Comparison of ENCODE assay signal across 8 cellular contexts in genomic region chr10:31602541-31603244, GRCh38.
DNase-seq lines count a peak whose midpoint lies in the region; ATAC-seq and TF ChIP-seq lines count a peak whose summit lies in the region.

No MANE protein-coding gene starts in this region.

- no peak overlapping the region for H3K27ac Mint-ChIP-seq in activated T-helper 1 cell treated with anti-CD3 and anti-CD28 coated beads, Interleukin-12 subunit alpha, Interleukin-12 subunit beta, Interleukin-2, Interleukin-4 antibody, amounts not matched to agents 30 ng/mL and 10 ng/mL and 1 ng/mL, durations not matched to agents 14 hours and 24 hours and 36 hours
- peak overlapping the region; percentile 59 for H3K27ac Mint-ChIP-seq in neural progenitor cell

- DNase-seq in COLO668 (lab: John Stamatoyannopoulos, UW; ENCODE audit: unreplicated experiment) (peak; percentile 31), globus pallidus (ENCODE audit: low spot score) (peak; percentile 66), neural progenitor cell (ENCODE audit: low spot score) (peak; percentile 83), NCI-H1048 (lab: John Stamatoyannopoulos, UW) (no peak)
- DNase-seq in activated T-helper 1 cell treated with anti-CD3 and anti-CD28 coated beads, Interleukin-12 subunit alpha, Interleukin-12 subunit beta, Interleukin-2, Interleukin-4 antibody, amounts not matched to agents 30 ng/mL and 10 ng/mL and 1 ng/mL, durations not matched to agents 14 hours and 24 hours and 36 hours (ENCODE audit: low spot score): no peak

- no peaks in the 10 kb centered on the region for H3K79me2 ChIP-seq in neural progenitor cell (ENCODE audit: low read depth)

- no peaks in the 10 kb centered on the region; the same call in 1 of the 2 replicates for H3K27me3 ChIP-seq in HUES48 (ENCODE audit: control insufficient read depth, insufficient read depth, low read length)
- H3K27me3 ChIP-seq in neural progenitor cell: no peaks in the 10 kb centered on the region

- no peaks in the 10 kb centered on the region for H3K36me3 ChIP-seq in HUES48 (ENCODE audit: control insufficient read depth, insufficient read depth, low read length)
- H3K36me3 ChIP-seq in neural progenitor cell: no peaks in the 10 kb centered on the region

- peak overlapping the region; percentile 81 for H2AFZ ChIP-seq in neural progenitor cell (replicated peaks)

- no peaks in the 10 kb centered on the region for H3K36me3 Mint-ChIP-seq in activated T-helper 1 cell treated with anti-CD3 and anti-CD28 coated beads, Interleukin-12 subunit alpha, Interleukin-12 subunit beta, Interleukin-2, Interleukin-4 antibody, amounts not matched to agents 30 ng/mL and 10 ng/mL and 1 ng/mL, durations not matched to agents 14 hours and 24 hours and 36 hours (ENCODE audit: low read depth)
- no peaks in the 10 kb centered on the region for H3K36me3 Mint-ChIP-seq in neural progenitor cell

- peak overlapping the region; percentile 84 for H3K4me2 ChIP-seq in neural progenitor cell

- H3K9me3 Mint-ChIP-seq in activated T-helper 1 cell treated with anti-CD3 and anti-CD28 coated beads, Interleukin-12 subunit alpha, Interleukin-12 subunit beta, Interleukin-2, Interleukin-4 antibody, amounts not matched to agents 30 ng/mL and 10 ng/mL and 1 ng/mL, durations not matched to agents 14 hours and 24 hours and 36 hours: peaks cover 4% of the 10 kb centered on the region
- H3K9me3 Mint-ChIP-seq in neural progenitor cell: peaks cover 2% of the 10 kb centered on the region

- no peaks in the 10 kb centered on the region for H4K20me1 ChIP-seq in neural progenitor cell (ENCODE audit: low read depth)

- peak overlapping the region; percentile 74 for H3K4me3 Mint-ChIP-seq in activated T-helper 1 cell treated with anti-CD3 and anti-CD28 coated beads, Interleukin-12 subunit alpha, Interleukin-12 subunit beta, Interleukin-2, Interleukin-4 antibody, amounts not matched to agents 30 ng/mL and 10 ng/mL and 1 ng/mL, durations not matched to agents 14 hours and 24 hours and 36 hours
- peak overlapping the region; percentile 88 for H3K4me3 Mint-ChIP-seq in neural progenitor cell

- H3K4me1 ChIP-seq in HUES48 (ENCODE audit: control insufficient read depth, insufficient read depth, low read length) (peaks cover 6% of the 10 kb centered on the region; the same call in 1 of the 2 replicates), neural progenitor cell (no peaks in the 10 kb centered on the region)

- peak overlapping the region; percentile 34 for H3K9ac ChIP-seq in HUES48 (ENCODE audit: low read depth, low read length)
- H3K9ac ChIP-seq in neural progenitor cell: no peak overlapping the region

- H3K27ac ChIP-seq in HUES48 (ENCODE audit: low read depth, low read length) (peak overlapping the region; percentile 64), neural progenitor cell (no peak overlapping the region)

- ATAC-seq in GM18520 (IDR thresholded peaks at IDR 0.05; ENCODE audit: unreplicated experiment): no peak
- ATAC-seq in activated CD4-positive, CD25-positive, alpha-beta regulatory T cell treated with anti-CD3 and anti-CD28 coated beads, Interleukin-2, amount 50 U/mL, for 24 hours: no peak

- H3K27me3 Mint-ChIP-seq in activated T-helper 1 cell treated with anti-CD3 and anti-CD28 coated beads, Interleukin-12 subunit alpha, Interleukin-12 subunit beta, Interleukin-2, Interleukin-4 antibody, amounts not matched to agents 30 ng/mL and 10 ng/mL and 1 ng/mL, durations not matched to agents 14 hours and 24 hours and 36 hours (ENCODE audit: insufficient read depth): peaks cover 8% of the 10 kb centered on the region
- peaks cover 9% of the 10 kb centered on the region for H3K27me3 Mint-ChIP-seq in neural progenitor cell (ENCODE audit: insufficient read depth, low read depth)

- no peaks in the 10 kb centered on the region for H3K9me3 ChIP-seq in HUES48 (ENCODE audit: control insufficient read depth, insufficient read depth, low read length)
- no peaks in the 10 kb centered on the region for H3K9me3 ChIP-seq in neural progenitor cell (ENCODE audit: low read depth)

- peaks cover 29% of the 10 kb centered on the region for H3K4me1 Mint-ChIP-seq in activated T-helper 1 cell treated with anti-CD3 and anti-CD28 coated beads, Interleukin-12 subunit alpha, Interleukin-12 subunit beta, Interleukin-2, Interleukin-4 antibody, amounts not matched to agents 30 ng/mL and 10 ng/mL and 1 ng/mL, durations not matched to agents 14 hours and 24 hours and 36 hours (ENCODE audit: low read depth)
- peaks cover 13% of the 10 kb centered on the region for H3K4me1 Mint-ChIP-seq in neural progenitor cell

- H3K4me3 ChIP-seq in HUES48 (ENCODE audit: low read depth, low read length) (peak overlapping the region; percentile 74), neural progenitor cell (peak overlapping the region; percentile 62)

- intact Hi-C loops in activated T-helper 1 cell treated with anti-CD3 and anti-CD28 coated beads, Interleukin-12 subunit alpha, Interleukin-12 subunit beta, Interleukin-2, Interleukin-4 antibody, amounts not matched to agents 30 ng/mL and 10 ng/mL and 1 ng/mL, durations not matched to agents 14 hours and 24 hours and 36 hours (cut with micrococcal nuclease): loop anchor here (1.0 to 10.0 kb wide), 5 partner anchors 105 to 570 kb away; no protein-coding TSS in a partner anchor

- TF ChIP-seq CTCF in neural progenitor cell (IDR thresholded peaks at IDR 0.05): no peak

- H3F3A ChIP-seq in neural progenitor cell (ENCODE audit: low read depth): no peaks in the 10 kb centered on the region

Comparison
In these comparisons a context has a peak if more than half of its experiments do, and no peak if none do; other contexts are left out.
1. DNase-seq: peak in COLO668 (single experiment), globus pallidus (single experiment) and neural progenitor cell (single experiment); none in activated T-helper 1 cell treated with anti-CD3 and anti-CD28 coated beads, Interleukin-12 subunit alpha, Interleukin-12 subunit beta, Interleukin-2, Interleukin-4 antibody, amounts not matched to agents 30 ng/mL and 10 ng/mL and 1 ng/mL, durations not matched to agents 14 hours and 24 hours and 36 hours (single experiment) and NCI-H1048 (single experiment).